10 cellular contexts compared by ENCODE assay signal in genomic region chr10:112377116-112377515, GRCh38. TPM values are rescaled to one million over a fixed set of nuclear protein-coding genes. Genes with fewer than 3 reads are reported as not detected.
DNase-seq lines count a peak whose midpoint lies in the region; ATAC-seq and TF ChIP-seq lines count a peak whose summit lies in the region.
"Not testable (repeated sequence)": the region's sequence is repeated elsewhere in the genome, so short reads cannot be mapped to it uniquely, and the experiment has no call there.
"Had no signal": no experiment of that assay in that cellular context is flagged by ENCODE, and none has a peak within 500 bp of the region (broad histone marks: within the 10 kb centered on the region; RNA-seq: fewer than 3 reads in every experiment).

No MANE protein-coding gene starts in this region.

- H3K9me3 ChIP-seq in CD4-positive, alpha-beta memory T cell (ENCODE audit: control insufficient read depth in 1 of 2, low read length in 2 of 2); T-helper 17 cell (ENCODE audit: control insufficient read depth, low read length, poor library complexity, severe bottlenecking); right lobe of liver; psoas muscle; upper lobe of left lung: not testable (repeated sequence)

- H3K36me3 ChIP-seq in CD4-positive, alpha-beta memory T cell (ENCODE audit: insufficient read depth, low read length); KMS-11 (ENCODE audit: insufficient read depth); right lobe of liver; psoas muscle (ENCODE audit: insufficient read depth in 1 of 2, low read depth in 1 of 2); upper lobe of left lung: not testable (repeated sequence)

- not testable (repeated sequence) for TF ChIP-seq EP300 in upper lobe of left lung (IDR thresholded peaks at IDR 0.05)

- H3K36me3 Mint-ChIP-seq in CD4-positive, alpha-beta memory T cell: peaks cover 14 to 40% of the 10 kb centered on the region in 2 donors
- H3K36me3 Mint-ChIP-seq in T-helper 17 cell (ENCODE audit: low read depth): not testable (repeated sequence)
- H3K36me3 Mint-ChIP-seq in activated T-helper 1 cell treated with anti-CD3 and anti-CD28 coated beads, Interleukin-12 subunit alpha, Interleukin-12 subunit beta, Interleukin-2, Interleukin-4 antibody, amounts not matched to agents 30 ng/mL and 10 ng/mL and 1 ng/mL, durations not matched to agents 14 hours and 24 hours and 36 hours (ENCODE audit: low read depth): peaks cover 23% of the 10 kb centered on the region
- peaks cover 48% of the 10 kb centered on the region for H3K36me3 Mint-ChIP-seq in dendritic cell treated with granulocyte-macrophage colony-stimulating factor and Interleukin-4, amounts not matched to agents 40 ng/mL and 50 ng/mL, for 4 days (ENCODE audit: low read depth)

- 83% methylated on average over 4 of the region's 9 CpGs for WGBS in right lobe of liver (ENCODE audit: insufficient coverage, low coverage, low lambda C conversion rate, missing lambda C conversion rate)
- WGBS in psoas muscle, 3 donors: 95 to 98% (median 96%) methylated on average over 9 of the region's 9 CpGs
- WGBS in upper lobe of left lung, 2 donors: 91 to 93% methylated on average over 9 of the region's 9 CpGs

- not testable (repeated sequence) for DNase-seq in CD4-positive, alpha-beta memory T cell; T-helper 17 cell; activated T-helper 1 cell treated with anti-CD3 and anti-CD28 coated beads, Interleukin-12 subunit alpha, Interleukin-12 subunit beta, Interleukin-2, Interleukin-4 antibody, amounts not matched to agents 30 ng/mL and 10 ng/mL and 1 ng/mL, durations not matched to agents 14 hours and 24 hours and 36 hours (ENCODE audit: low spot score); right lobe of liver; psoas muscle; upper lobe of left lung

- H3K9ac ChIP-seq in KMS-11: peak overlapping the region; percentile 93; the same call in 1 of the 2 replicates

- ATAC-seq in T-helper 17 cell; right lobe of liver; psoas muscle; upper lobe of left lung (ENCODE audit: low FRiP score in 2 of 2): not testable (repeated sequence)

- peak overlapping the region; percentile 98; the same call in 1 of the 2 replicates for H2AFZ ChIP-seq in KMS-11 (ENCODE audit: low read depth)

- CTCF ChIA-PET in CD4-positive, alpha-beta memory T cell (lab: Charles Lee; ENCODE audit: partially characterized antibody): interaction anchor here (2.9 kb wide), 1 partner anchor 59 kb away, joined by 16 read pairs; no protein-coding TSS in a partner anchor

- peak overlapping the region; percentile 97 for H3K27ac ChIP-seq in CD4-positive, alpha-beta memory T cell (ENCODE audit: low read depth, low read length)
- not testable (repeated sequence) for H3K27ac ChIP-seq in KMS-11, psoas muscle
- H3K27ac ChIP-seq in right lobe of liver (peak overlapping the region in 2 of 3 donors; percentile 79 to 95), upper lobe of left lung (peak overlapping the region in 3 of 4 donors; percentile 89 to 93 (median 90))

- H3K4me1 Mint-ChIP-seq in CD4-positive, alpha-beta memory T cell: peaks cover 51 to 78% (median 64%) of the 10 kb centered on the region in 4 donors
- H3K4me1 Mint-ChIP-seq in T-helper 17 cell: peaks cover 56% of the 10 kb centered on the region
- peaks cover 57% of the 10 kb centered on the region for H3K4me1 Mint-ChIP-seq in activated T-helper 1 cell treated with anti-CD3 and anti-CD28 coated beads, Interleukin-12 subunit alpha, Interleukin-12 subunit beta, Interleukin-2, Interleukin-4 antibody, amounts not matched to agents 30 ng/mL and 10 ng/mL and 1 ng/mL, durations not matched to agents 14 hours and 24 hours and 36 hours (ENCODE audit: low read depth)
- H3K4me1 Mint-ChIP-seq in dendritic cell treated with granulocyte-macrophage colony-stimulating factor and Interleukin-4, amounts not matched to agents 40 ng/mL and 50 ng/mL, for 4 days (ENCODE audit: low read depth): peaks cover 76% of the 10 kb centered on the region

- H3K9me3 Mint-ChIP-seq in CD4-positive, alpha-beta memory T cell; activated T-helper 1 cell treated with anti-CD3 and anti-CD28 coated beads, Interleukin-12 subunit alpha, Interleukin-12 subunit beta, Interleukin-2, Interleukin-4 antibody, amounts not matched to agents 30 ng/mL and 10 ng/mL and 1 ng/mL, durations not matched to agents 14 hours and 24 hours and 36 hours; dendritic cell treated with granulocyte-macrophage colony-stimulating factor and Interleukin-4, amounts not matched to agents 40 ng/mL and 50 ng/mL, for 4 days: not testable (repeated sequence)

- H3K27me3 Mint-ChIP-seq in CD4-positive, alpha-beta memory T cell; T-helper 17 cell; activated T-helper 1 cell treated with anti-CD3 and anti-CD28 coated beads, Interleukin-12 subunit alpha, Interleukin-12 subunit beta, Interleukin-2, Interleukin-4 antibody, amounts not matched to agents 30 ng/mL and 10 ng/mL and 1 ng/mL, durations not matched to agents 14 hours and 24 hours and 36 hours (ENCODE audit: insufficient read depth); dendritic cell treated with granulocyte-macrophage colony-stimulating factor and Interleukin-4, amounts not matched to agents 40 ng/mL and 50 ng/mL, for 4 days: not testable (repeated sequence)

- peaks cover 56% of the 10 kb centered on the region for H3K4me1 ChIP-seq in CD4-positive, alpha-beta memory T cell (ENCODE audit: insufficient read depth, low read length)
- peaks cover 22% of the 10 kb centered on the region for H3K4me1 ChIP-seq in KMS-11 (ENCODE audit: low read depth, poor library complexity, severe bottlenecking)
- peaks cover 0 to 58% (median 12%) of the 10 kb centered on the region in 4 donors for H3K4me1 ChIP-seq in right lobe of liver
- H3K4me1 ChIP-seq in psoas muscle: not testable (repeated sequence)
- peaks cover 25 to 55% (median 34%) of the 10 kb centered on the region in 4 donors for H3K4me1 ChIP-seq in upper lobe of left lung

- peak overlapping the region in 1 of 2 donors; percentile 60 for H3K4me3 ChIP-seq in CD4-positive, alpha-beta memory T cell (ENCODE audit: low read length in 2 of 2)
- not testable (repeated sequence) for H3K4me3 ChIP-seq in KMS-11 (IDR thresholded peaks at IDR 0.05; ENCODE audit: insufficient read depth, low read depth, low read length)
- H3K4me3 ChIP-seq in right lobe of liver (peak overlapping the region in 1 of 3 donors; percentile 58), psoas muscle (peak overlapping the region; percentile 57), upper lobe of left lung (peak overlapping the region in 3 of 4 donors; percentile 50 to 61 (median 53))

- not testable (repeated sequence) for H3K27me3 ChIP-seq in CD4-positive, alpha-beta memory T cell (ENCODE audit: insufficient read depth, low read length); KMS-11 (ENCODE audit: insufficient read depth, low read depth); right lobe of liver; psoas muscle (ENCODE audit: insufficient read depth in 3 of 3, low read length in 2 of 3); upper lobe of left lung

- not testable (repeated sequence) for TF ChIP-seq CTCF in KMS-11 (conservative IDR thresholded peaks at IDR 0.05; ENCODE audit: low read depth, low read length); right lobe of liver (IDR thresholded peaks at IDR 0.05); psoas muscle (IDR thresholded peaks at IDR 0.05); upper lobe of left lung (IDR thresholded peaks at IDR 0.05)

- POLR2A ChIA-PET in CD4-positive, alpha-beta memory T cell (lab: Charles Lee; ENCODE audit: partially characterized antibody): interaction anchor here (1.4 to 4.1 kb wide), 3 partner anchors 11 to 69 kb away, joined by 3 to 60 read pairs (median 33); partner anchors contain the start of genes VTI1A and ZDHHC6

- H4K20me1 ChIP-seq in KMS-11 (ENCODE audit: insufficient read depth): not testable (repeated sequence)

- H3K4me3 Mint-ChIP-seq in CD4-positive, alpha-beta memory T cell: peak overlapping the region; percentile 8 to 100 (median 82)
- peak overlapping the region; percentile 99 for H3K4me3 Mint-ChIP-seq in T-helper 17 cell
- peak overlapping the region; percentile 80 for H3K4me3 Mint-ChIP-seq in activated T-helper 1 cell treated with anti-CD3 and anti-CD28 coated beads, Interleukin-12 subunit alpha, Interleukin-12 subunit beta, Interleukin-2, Interleukin-4 antibody, amounts not matched to agents 30 ng/mL and 10 ng/mL and 1 ng/mL, durations not matched to agents 14 hours and 24 hours and 36 hours
- peak overlapping the region; percentile 50 for H3K4me3 Mint-ChIP-seq in dendritic cell treated with granulocyte-macrophage colony-stimulating factor and Interleukin-4, amounts not matched to agents 40 ng/mL and 50 ng/mL, for 4 days

- peak overlapping the region; percentile 75 for H3K4me2 ChIP-seq in KMS-11

- H3K79me2 ChIP-seq in KMS-11 (ENCODE audit: insufficient read depth, low read depth): peaks cover 11% of the 10 kb centered on the region; the same call in 1 of the 2 replicates

- not testable (repeated sequence) for TF ChIP-seq POLR2A in right lobe of liver (IDR thresholded peaks at IDR 0.05); upper lobe of left lung (IDR thresholded peaks at IDR 0.05)

- H3K27ac Mint-ChIP-seq in CD4-positive, alpha-beta memory T cell: peak overlapping the region in 6 of 7 donors; percentile 63 to 95 (median 88)
- peak overlapping the region; percentile 100 for H3K27ac Mint-ChIP-seq in T-helper 17 cell
- not testable (repeated sequence) for H3K27ac Mint-ChIP-seq in activated T-helper 1 cell treated with anti-CD3 and anti-CD28 coated beads, Interleukin-12 subunit alpha, Interleukin-12 subunit beta, Interleukin-2, Interleukin-4 antibody, amounts not matched to agents 30 ng/mL and 10 ng/mL and 1 ng/mL, durations not matched to agents 14 hours and 24 hours and 36 hours
- peak overlapping the region; percentile 59 for H3K27ac Mint-ChIP-seq in dendritic cell treated with granulocyte-macrophage colony-stimulating factor and Interleukin-4, amounts not matched to agents 40 ng/mL and 50 ng/mL, for 4 days

- intact Hi-C loops in CD4-positive, alpha-beta memory T cell (cut with micrococcal nuclease): loop anchor here (5.0 to 10.0 kb wide), 4 partner anchors 35 to 195 kb away; partner anchors contain the start of genes GPAM, VTI1A and ZDHHC6
- intact Hi-C loops in activated T-helper 1 cell treated with anti-CD3 and anti-CD28 coated beads, Interleukin-12 subunit alpha, Interleukin-12 subunit beta, Interleukin-2, Interleukin-4 antibody, amounts not matched to agents 30 ng/mL and 10 ng/mL and 1 ng/mL, durations not matched to agents 14 hours and 24 hours and 36 hours (cut with micrococcal nuclease): loop anchor here (5.0 kb wide), 1 partner anchor 195 kb away; the partner anchor contains the start of gene GPAM
- intact Hi-C loops in dendritic cell treated with granulocyte-macrophage colony-stimulating factor and Interleukin-4, amounts not matched to agents 40 ng/mL and 50 ng/mL, for 4 days (cut with micrococcal nuclease): loop anchor here (10.0 kb wide), 1 partner anchor 58 kb away; no protein-coding TSS in a partner anchor
- intact Hi-C loops in right lobe of liver (cut with DNase I); psoas muscle (cut with DNase I): not testable (repeated sequence)

RNA-seq across cellular contexts. Expression of gene ACSL5, which starts 3.2 kb away (rescaled TPM):
- 10 to 100 TPM; 51.8 to 53.8 TPM for total RNA-seq in CD4-positive, alpha-beta memory T cell
- polyA plus RNA-seq in CD4-positive, alpha-beta memory T cell: 10 to 100 TPM; 62.2 to 83.8 TPM
- 10 to 100 TPM; 35.4 to 44.2 TPM for total RNA-seq in T-helper 17 cell
- 46.7 and 50.7 TPM in 2 replicates for total RNA-seq in activated T-helper 1 cell treated with anti-CD3 and anti-CD28 coated beads, Interleukin-12 subunit alpha, Interleukin-12 subunit beta, Interleukin-2, Interleukin-4 antibody, amounts not matched to agents 30 ng/mL and 10 ng/mL and 1 ng/mL, durations not matched to agents 14 hours and 24 hours and 36 hours
- 10 to 100 TPM; 35.1 to 92.4 (median 73.8) TPM for total RNA-seq in right lobe of liver
- total RNA-seq in psoas muscle: 1 to 10 TPM; 2.2 to 4.5 (median 3.7) TPM
- polyA plus RNA-seq in psoas muscle: 1 to 10 TPM; 2.2 to 3.4 (median 2.6) TPM
- total RNA-seq in upper lobe of left lung: 10 to 100 TPM; 33.2 to 73.0 (median 62.0) TPM
- total RNA-seq: GM23338, smooth muscle cell had no signal
- polyA plus RNA-seq: GM23338 had no signal
